22 cellular contexts compared by ENCODE assay signal in the genomic region with DNA sequence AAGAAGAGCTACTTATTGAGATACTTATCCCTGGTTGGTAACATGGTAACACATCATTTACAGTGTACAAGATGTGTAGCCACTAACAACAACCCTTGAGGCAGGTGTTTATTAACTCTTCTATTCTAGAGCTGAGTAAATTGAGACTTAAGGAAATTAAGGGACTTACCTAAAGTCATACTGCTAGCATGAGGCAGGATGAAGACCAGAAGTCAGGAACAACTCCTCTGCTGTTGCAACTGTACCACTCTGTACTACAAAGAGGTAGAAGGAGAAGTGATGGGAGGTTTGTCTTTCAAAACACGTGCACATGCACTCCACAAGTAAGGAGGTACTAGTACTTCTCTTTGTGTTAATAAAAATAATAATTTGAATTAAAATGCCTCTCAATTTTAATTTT.
A peak's percentile ranks its signal among the peaks of the same experiment; 100 is the strongest.
DNase-seq lines count a peak whose midpoint lies in the region; ATAC-seq and TF ChIP-seq lines count a peak whose summit lies in the region.
"Had no signal": no experiment of that assay in that cellular context is flagged by ENCODE, and none has a peak within 500 bp of the region (broad histone marks: within the 10 kb centered on the region; RNA-seq: fewer than 3 reads in every experiment).

No MANE protein-coding gene starts in this region.

- peaks cover 5% of the 10 kb centered on the region for H3K4me1 Mint-ChIP-seq in Calu3 (ENCODE audit: low read depth, unreplicated experiment)
- H3K4me1 Mint-ChIP-seq: activated naive CD8-positive, alpha-beta T cell treated with anti-CD3 and anti-CD28 coated beads, Interleukin-2, amount 10 ng/mL, durations not matched to agents 7 days and 5 days had no signal

- no peaks in the 10 kb centered on the region for H4K20me1 ChIP-seq in OCI-LY3 (ENCODE audit: insufficient read depth, low read length)

- H3K27ac Mint-ChIP-seq in Calu3 (ENCODE audit: unreplicated experiment) = no peak overlapping the region
- H3K27ac Mint-ChIP-seq: activated naive CD8-positive, alpha-beta T cell treated with anti-CD3 and anti-CD28 coated beads, Interleukin-2, amount 10 ng/mL, durations not matched to agents 7 days and 5 days; activated T-helper 2 cell treated with anti-CD3 and anti-CD28 coated beads, Interferon-gamma antibody, Interleukin-2, Interleukin-4, amounts not matched to agents 10 μg/mL and 5 μg/mL and 100 μg/mL, durations not matched to agents 14 hours and 24 hours and 36 hours had no signal

- DNase-seq in NCI-H748 (lab: John Stamatoyannopoulos, UW; ENCODE audit: unreplicated experiment) (no peak), GM03348 (ENCODE audit: low spot score) (no peak), sciatic nerve (ENCODE audit: low spot score) (no peak), Calu3 (no peak)
- DNase-seq: activated CD4-positive, alpha-beta T cell treated with anti-CD3 and anti-CD28 coated beads for 4 hours; activated naive CD8-positive, alpha-beta T cell treated with anti-CD3 and anti-CD28 coated beads, Interleukin-2, amount 10 ng/mL, durations not matched to agents 7 days and 5 days; DMS79 treated with DMSO at 0.1 percent for 48 hours; esophagus squamous epithelium; Karpas-422; kidney glomerular epithelial cell; NCI-H1048; NCI-H1930; NCI-H82; SIG-M5; T-helper 1 cell had no signal

- no peaks in the 10 kb centered on the region for H3K36me3 Mint-ChIP-seq in Calu3 (ENCODE audit: insufficient read depth, unreplicated experiment)
- H3K36me3 Mint-ChIP-seq: activated naive CD8-positive, alpha-beta T cell treated with anti-CD3 and anti-CD28 coated beads, Interleukin-2, amount 10 ng/mL, durations not matched to agents 7 days and 5 days had no signal

- no peaks in the 10 kb centered on the region for H3K79me2 ChIP-seq in OCI-LY3 (ENCODE audit: low read length)

- BruUV-seq in Calu3 (replicated peaks; lab: Mats Ljungman, UMichigan) = no TSS peak

- TF ChIP-seq CTCF in OCI-LY3 (IDR thresholded peaks at IDR 0.05; ENCODE audit: low read depth, low read length) (no peak), Calu3 (IDR thresholded peaks at IDR 0.05; ENCODE audit: unreplicated experiment) (no peak)

- no peaks in the 10 kb centered on the region for H3K9me3 Mint-ChIP-seq in Calu3 (ENCODE audit: low read depth, unreplicated experiment)
- H3K9me3 Mint-ChIP-seq: activated naive CD8-positive, alpha-beta T cell treated with anti-CD3 and anti-CD28 coated beads, Interleukin-2, amount 10 ng/mL, durations not matched to agents 7 days and 5 days; activated T-helper 2 cell treated with anti-CD3 and anti-CD28 coated beads, Interferon-gamma antibody, Interleukin-2, Interleukin-4, amounts not matched to agents 10 μg/mL and 5 μg/mL and 100 μg/mL, durations not matched to agents 14 hours and 24 hours and 36 hours had no signal

- H3K27ac ChIP-seq in OCI-LY3 (ENCODE audit: low read length) = peak overlapping the region; percentile 3; the same call in 1 of the 2 replicates
- H3K27ac ChIP-seq: esophagus squamous epithelium, gastroesophageal sphincter, neutrophil had no signal

- peak overlapping the region; percentile 11; the same call in 1 of the 2 replicates for H3K4me2 ChIP-seq in OCI-LY3 (ENCODE audit: low read length)

- H3K4me3 ChIP-seq in OCI-LY3 (ENCODE audit: low read length) = no peak overlapping the region
- H3K4me3 ChIP-seq: esophagus squamous epithelium, gastroesophageal sphincter had no signal

- CTCF ChIA-PET in Calu3 (lab: Charles Lee) = no interaction called here

- no peak overlapping the region for H2AFZ ChIP-seq in OCI-LY3 (ENCODE audit: low read depth, low read length)

- H3K9ac ChIP-seq in OCI-LY3 (ENCODE audit: low read length) = no peak overlapping the region

- ATAC-seq in GM18873 (IDR thresholded peaks at IDR 0.05; ENCODE audit: low FRiP score, unreplicated experiment) (peak; percentile 78), HG02588 (IDR thresholded peaks at IDR 0.05; ENCODE audit: unreplicated experiment) (peak; percentile 43), HG03039 (IDR thresholded peaks at IDR 0.05; ENCODE audit: unreplicated experiment) (peak; percentile 49), sciatic nerve (no peak)
- ATAC-seq: gastroesophageal sphincter had no signal

- H3K27me3 Mint-ChIP-seq in Calu3 (ENCODE audit: unreplicated experiment) = no peaks in the 10 kb centered on the region

- no peaks in the 10 kb centered on the region for H3K36me3 ChIP-seq in OCI-LY3 (replicated peaks; ENCODE audit: low read depth, low read length)
- H3K36me3 ChIP-seq: esophagus squamous epithelium, gastroesophageal sphincter, neutrophil had no signal

- H3K4me1 ChIP-seq in OCI-LY3 (ENCODE audit: low read length) = peaks cover 85% of the 10 kb centered on the region
- H3K4me1 ChIP-seq: esophagus squamous epithelium, gastroesophageal sphincter had no signal

- H3K9me3 ChIP-seq in OCI-LY3 (ENCODE audit: insufficient read depth, low read length) = no peaks in the 10 kb centered on the region
- H3K9me3 ChIP-seq: esophagus squamous epithelium, gastroesophageal sphincter, neutrophil had no signal

- intact Hi-C loops in sciatic nerve (cut with DNase I) (no loop called here), Calu3 (cut with micrococcal nuclease; ENCODE audit: unreplicated experiment) (no loop called here)

- H3K27me3 ChIP-seq in OCI-LY3 (ENCODE audit: low read depth, low read length) = no peaks in the 10 kb centered on the region
- H3K27me3 ChIP-seq: esophagus squamous epithelium, gastroesophageal sphincter, neutrophil had no signal

- no peak overlapping the region for H3K4me3 Mint-ChIP-seq in Calu3 (ENCODE audit: low read depth, unreplicated experiment)
- H3K4me3 Mint-ChIP-seq: activated naive CD8-positive, alpha-beta T cell treated with anti-CD3 and anti-CD28 coated beads, Interleukin-2, amount 10 ng/mL, durations not matched to agents 7 days and 5 days had no signal
